In the genomic region with DNA sequence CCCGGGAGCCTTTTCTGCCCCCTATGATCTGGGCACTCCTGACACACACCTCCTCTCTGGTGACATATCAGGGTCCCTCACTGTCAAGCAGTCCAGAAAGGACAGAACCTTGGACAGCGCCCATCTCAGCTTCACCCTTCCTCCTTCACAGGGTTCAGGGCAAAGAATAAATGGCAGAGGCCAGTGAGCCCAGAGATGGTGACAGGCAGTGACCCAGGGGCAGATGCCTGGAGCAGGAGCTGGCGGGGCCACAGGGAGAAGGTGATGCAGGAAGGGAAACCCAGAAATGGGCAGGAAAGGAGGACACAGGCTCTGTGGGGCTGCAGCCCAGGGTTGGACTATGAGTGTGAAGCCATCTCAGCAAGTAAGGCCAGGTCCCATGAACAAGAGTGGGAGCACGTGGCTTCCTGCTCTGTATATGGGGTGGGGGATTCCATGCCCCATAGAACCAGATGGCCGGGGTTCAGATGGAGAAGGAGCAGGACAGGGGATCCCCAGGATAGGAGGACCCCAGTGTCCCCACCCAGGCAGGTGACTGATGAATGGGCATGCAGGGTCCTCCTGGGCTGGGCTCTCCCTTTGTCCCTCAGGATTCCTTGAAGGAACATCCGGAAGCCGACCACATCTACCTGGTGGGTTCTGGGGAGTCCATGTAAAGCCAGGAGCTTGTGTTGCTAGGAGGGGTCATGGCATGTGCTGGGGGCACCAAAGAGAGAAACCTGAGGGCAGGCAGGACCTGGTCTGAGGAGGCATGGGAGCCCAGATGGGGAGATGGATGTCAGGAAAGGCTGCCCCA, we compare ENCODE assay signal across 13 cellular contexts. TPM values are rescaled to one million over a fixed set of nuclear protein-coding genes. Genes with fewer than 3 reads are reported as not detected.
DNase-seq lines count a peak whose midpoint lies in the region; ATAC-seq and TF ChIP-seq lines count a peak whose summit lies in the region.
"Had no signal": no experiment of that assay in that cellular context is flagged by ENCODE, and none has a peak within 500 bp of the region (broad histone marks: within the 10 kb centered on the region; RNA-seq: fewer than 3 reads in every experiment).

No MANE protein-coding gene starts in this region.

- POLR2A ChIA-PET in HEK293 (lab: Yijun Ruan, JAX): no interaction called here
- POLR2A ChIA-PET in activated CD8-positive, alpha-beta T cell treated with anti-CD3 and anti-CD28 coated beads for 36 hours (lab: Charles Lee): no interaction called here

- H3K4me1 Mint-ChIP-seq in Calu3 (ENCODE audit: low read depth, unreplicated experiment): peaks cover 30% of the 10 kb centered on the region
- no peaks in the 10 kb centered on the region for H3K4me1 Mint-ChIP-seq in activated CD8-positive, alpha-beta T cell treated with anti-CD3 and anti-CD28 coated beads for 36 hours (ENCODE audit: low read depth)

- no peak for TF ChIP-seq CTCF in Calu3 (IDR thresholded peaks at IDR 0.05; ENCODE audit: unreplicated experiment)
- TF ChIP-seq CTCF in HEK293 (tag by site-specific recombination; IDR thresholded peaks at IDR 0.05): no peak
- no peak for TF ChIP-seq CTCF in activated CD8-positive, alpha-beta T cell treated with anti-CD3 and anti-CD28 coated beads for 36 hours (IDR thresholded peaks at IDR 0.05)
- TF ChIP-seq CTCF in right lobe of liver (IDR thresholded peaks at IDR 0.05): no peak

- intact Hi-C loops in Calu3 (cut with micrococcal nuclease; ENCODE audit: unreplicated experiment): no loop called here
- intact Hi-C loops in activated CD8-positive, alpha-beta T cell treated with anti-CD3 and anti-CD28 coated beads for 36 hours (cut with micrococcal nuclease): no loop called here
- intact Hi-C loops in right lobe of liver (cut with DNase I): loop anchor here in 1 of 2 donors (10.0 kb wide), 1 partner anchor 52 kb away; no protein-coding TSS in a partner anchor

- no peaks in the 10 kb centered on the region for H3K9me3 Mint-ChIP-seq in Calu3 (ENCODE audit: low read depth, unreplicated experiment)
- H3K9me3 Mint-ChIP-seq in activated CD8-positive, alpha-beta T cell treated with anti-CD3 and anti-CD28 coated beads for 36 hours: peaks cover 9% of the 10 kb centered on the region

- H3K27ac ChIP-seq in HEK293 (ENCODE audit: extremely low read depth, low read depth, low read length): no peak overlapping the region
- H3K27ac ChIP-seq in right lobe of liver: no peak overlapping the region
- H3K27ac ChIP-seq: foreskin keratinocyte had no signal

- peak; percentile 46 for DNase-seq in Calu3
- DNase-seq in activated CD8-positive, alpha-beta T cell treated with anti-CD3 and anti-CD28 coated beads for 36 hours: peak; percentile 37
- DNase-seq in right lobe of liver: peak in 2 of 3 donors; percentile 21 to 22
- no peak for DNase-seq in NCI-H2107 (lab: John Stamatoyannopoulos, UW)
- no peak for DNase-seq in OCI-M2 (lab: John Stamatoyannopoulos, UW; ENCODE audit: unreplicated experiment)
- DNase-seq: activated T-cell treated with anti-CD3 and anti-CD28 coated beads, Interleukin-2, amount 50 U/mL, for 1 hour; caudate nucleus; foreskin keratinocyte; NCI-H524 treated with DMSO at 0.1 percent for 48 hours; SW 1271 had no signal

- H3K27me3 Mint-ChIP-seq in Calu3 (ENCODE audit: unreplicated experiment): peaks cover 18% of the 10 kb centered on the region
- peaks cover 19% of the 10 kb centered on the region for H3K27me3 Mint-ChIP-seq in activated CD8-positive, alpha-beta T cell treated with anti-CD3 and anti-CD28 coated beads for 36 hours

- H3K4me3 ChIP-seq in HEK293 (ENCODE audit: low read depth, low read length) (no peak overlapping the region), right lobe of liver (no peak overlapping the region)

- no peaks in the 10 kb centered on the region for H3K9me3 ChIP-seq in HEK293 (ENCODE audit: control insufficient read depth, insufficient read depth, low read depth, low read length)
- H3K9me3 ChIP-seq in right lobe of liver: no peaks in the 10 kb centered on the region

- no peaks in the 10 kb centered on the region for H3K27me3 ChIP-seq in right lobe of liver

- no peaks in the 10 kb centered on the region for H3K36me3 ChIP-seq in HEK293 (ENCODE audit: control insufficient read depth in 2 of 2, insufficient read depth in 1 of 2, low read length in 2 of 2)
- H3K36me3 ChIP-seq in right lobe of liver: no peaks in the 10 kb centered on the region

- whole genome bisulfite sequencing in right lobe of liver (ENCODE audit: insufficient coverage, low coverage, low lambda C conversion rate, missing lambda C conversion rate): 27% methylated on average over 2 of the region's 7 CpGs

- no peaks in the 10 kb centered on the region for H3K4me1 ChIP-seq in HEK293 (ENCODE audit: control insufficient read depth, insufficient read depth, low read length)
- H3K4me1 ChIP-seq in right lobe of liver: no peaks in the 10 kb centered on the region
- H3K4me1 ChIP-seq: foreskin keratinocyte had no signal

- peaks cover 13% of the 10 kb centered on the region for H3K36me3 Mint-ChIP-seq in Calu3 (ENCODE audit: insufficient read depth, unreplicated experiment)
- no peaks in the 10 kb centered on the region for H3K36me3 Mint-ChIP-seq in activated CD8-positive, alpha-beta T cell treated with anti-CD3 and anti-CD28 coated beads for 36 hours (ENCODE audit: low read depth)

- no peak for ATAC-seq in activated CD8-positive, alpha-beta T cell treated with anti-CD3 and anti-CD28 coated beads for 36 hours
- ATAC-seq in right lobe of liver (no peak), GM19463 (IDR thresholded peaks at IDR 0.05; ENCODE audit: unreplicated experiment) (no peak), HG02884 (IDR thresholded peaks at IDR 0.05; ENCODE audit: unreplicated experiment) (no peak)
- ATAC-seq: foreskin keratinocyte had no signal

- no peak overlapping the region for H3K27ac Mint-ChIP-seq in Calu3 (ENCODE audit: unreplicated experiment)
- H3K27ac Mint-ChIP-seq in activated CD8-positive, alpha-beta T cell treated with anti-CD3 and anti-CD28 coated beads for 36 hours: no peak overlapping the region

- CTCF ChIA-PET in Calu3 (lab: Charles Lee) (interaction anchor here (1.5 to 2.7 kb wide), 2 partner anchors 10 to 55 kb away, joined by 3 to 20 read pairs; no protein-coding TSS in a partner anchor), HEK293 (lab: Yijun Ruan, JAX) (interaction anchor here (1.1 to 3.8 kb wide), 4 partner anchors 11 to 57 kb away, joined by 3 to 44 read pairs (median 5); a partner anchor contains a TSS)
- CTCF ChIA-PET in activated CD8-positive, alpha-beta T cell treated with anti-CD3 and anti-CD28 coated beads for 36 hours (lab: Charles Lee): interaction anchor here (1.0 to 3.1 kb wide), 2 partner anchors 11 to 57 kb away, joined by 3 to 11 read pairs; no protein-coding TSS in a partner anchor

- H3K4me3 Mint-ChIP-seq in Calu3 (ENCODE audit: low read depth, unreplicated experiment): no peak overlapping the region
- H3K4me3 Mint-ChIP-seq in activated CD8-positive, alpha-beta T cell treated with anti-CD3 and anti-CD28 coated beads for 36 hours: no peak overlapping the region

- BruUV-seq in Calu3 (replicated peaks; lab: Mats Ljungman, UMichigan): no TSS peak

- TF ChIP-seq POLR2A in right lobe of liver (IDR thresholded peaks at IDR 0.05): no peak

TF ChIP-seq in HEK293, 187 proteins besides CTCF, POLR2A, EP300 and RAD21:
- TF ChIP-seq ZNF791 (tag by site-specific recombination; IDR thresholded peaks at IDR 0.05) (no peak), ZNF677 (tag by site-specific recombination; IDR thresholded peaks at IDR 0.05) (no peak), ZBTB1 (tag by site-specific recombination; IDR thresholded peaks at IDR 0.05) (no peak)
- TF ChIP-seq, protein P1, sequence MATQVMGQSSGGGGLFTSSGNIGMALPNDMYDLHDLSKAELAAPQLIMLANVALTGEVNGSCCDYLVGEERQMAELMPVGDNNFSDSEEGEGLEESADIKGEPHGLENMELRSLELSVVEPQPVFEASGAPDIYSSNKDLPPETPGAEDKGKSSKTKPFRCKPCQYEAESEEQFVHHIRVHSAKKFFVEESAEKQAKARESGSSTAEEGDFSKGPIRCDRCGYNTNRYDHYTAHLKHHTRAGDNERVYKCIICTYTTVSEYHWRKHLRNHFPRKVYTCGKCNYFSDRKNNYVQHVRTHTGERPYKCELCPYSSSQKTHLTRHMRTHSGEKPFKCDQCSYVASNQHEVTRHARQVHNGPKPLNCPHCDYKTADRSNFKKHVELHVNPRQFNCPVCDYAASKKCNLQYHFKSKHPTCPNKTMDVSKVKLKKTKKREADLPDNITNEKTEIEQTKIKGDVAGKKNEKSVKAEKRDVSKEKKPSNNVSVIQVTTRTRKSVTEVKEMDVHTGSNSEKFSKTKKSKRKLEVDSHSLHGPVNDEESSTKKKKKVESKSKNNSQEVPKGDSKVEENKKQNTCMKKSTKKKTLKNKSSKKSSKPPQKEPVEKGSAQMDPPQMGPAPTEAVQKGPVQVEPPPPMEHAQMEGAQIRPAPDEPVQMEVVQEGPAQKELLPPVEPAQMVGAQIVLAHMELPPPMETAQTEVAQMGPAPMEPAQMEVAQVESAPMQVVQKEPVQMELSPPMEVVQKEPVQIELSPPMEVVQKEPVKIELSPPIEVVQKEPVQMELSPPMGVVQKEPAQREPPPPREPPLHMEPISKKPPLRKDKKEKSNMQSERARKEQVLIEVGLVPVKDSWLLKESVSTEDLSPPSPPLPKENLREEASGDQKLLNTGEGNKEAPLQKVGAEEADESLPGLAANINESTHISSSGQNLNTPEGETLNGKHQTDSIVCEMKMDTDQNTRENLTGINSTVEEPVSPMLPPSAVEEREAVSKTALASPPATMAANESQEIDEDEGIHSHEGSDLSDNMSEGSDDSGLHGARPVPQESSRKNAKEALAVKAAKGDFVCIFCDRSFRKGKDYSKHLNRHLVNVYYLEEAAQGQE (tag by site-specific recombination; IDR thresholded peaks at IDR 0.05): peak; percentile 97

RNA-seq across cellular contexts. Expression of a gene that starts 8.5 kb away (rescaled TPM):
- total RNA-seq in Calu3 (2022) (5.9 and 9.0 TPM in 2 replicates), right lobe of liver (not detected)
- not detected for total RNA-seq in activated CD8-positive, alpha-beta T cell treated with anti-CD3 and anti-CD28 coated beads for 36 hours
- total RNA-seq: foreskin keratinocyte had no signal

RNA-seq across cellular contexts. Expression of a gene that starts 11.8 kb away (rescaled TPM):
- total RNA-seq in Calu3 (2022) (1.1 and 3.4 TPM in 2 replicates), right lobe of liver (not detected)
- not detected for total RNA-seq in activated CD8-positive, alpha-beta T cell treated with anti-CD3 and anti-CD28 coated beads for 36 hours
- total RNA-seq: foreskin keratinocyte had no signal

RNA-seq across cellular contexts. Expression of a gene that starts 58.7 kb away (rescaled TPM):
- total RNA-seq in Calu3 (2022) (44.5 and 98.9 TPM in 2 replicates), right lobe of liver (under 1 TPM in 4 of 6 experiments, not detected in 2; 0.18 to 0.44 (median 0.23) TPM)
- not detected for total RNA-seq in activated CD8-positive, alpha-beta T cell treated with anti-CD3 and anti-CD28 coated beads for 36 hours

Comparison
In these comparisons a context has a peak if more than half of its experiments do, and no peak if none do; other contexts are left out.
1. DNase-seq: peak in Calu3 (single experiment), activated CD8-positive, alpha-beta T cell treated with anti-CD3 and anti-CD28 coated beads for 36 hours (single experiment) and right lobe of liver (2 of 3); none in NCI-H2107 (single experiment) and OCI-M2 (single experiment).
2. RNA of a gene that starts 58.7 kb away (total RNA-seq): 44.5 to 98.9 TPM in Calu3; 0.18 to 0.44 TPM in right lobe of liver and not detected in activated CD8-positive, alpha-beta T cell treated with anti-CD3 and anti-CD28 coated beads for 36 hours; every median in the first group is over 10 times any median in the second.